1 cellular context compared by ENCODE assay signal in genomic region chr11:31325162-31325561, GRCh38.
TF ChIP-seq lines count a peak whose summit lies in the region.

No MANE protein-coding gene starts in this region.

TF ChIP-seq in IMR-90, 13 proteins besides CTCF, POLR2A, EP300 and RAD21 (continued from another document):
- TF ChIP-seq CEBPB (IDR thresholded peaks at IDR 0.05; ENCODE audit: low read depth, low read length): peak; percentile 74
- no peak for TF ChIP-seq RCOR1 (IDR thresholded peaks at IDR 0.05; ENCODE audit: insufficient replicate concordance, low read length)
- TF ChIP-seq, protein P1, sequence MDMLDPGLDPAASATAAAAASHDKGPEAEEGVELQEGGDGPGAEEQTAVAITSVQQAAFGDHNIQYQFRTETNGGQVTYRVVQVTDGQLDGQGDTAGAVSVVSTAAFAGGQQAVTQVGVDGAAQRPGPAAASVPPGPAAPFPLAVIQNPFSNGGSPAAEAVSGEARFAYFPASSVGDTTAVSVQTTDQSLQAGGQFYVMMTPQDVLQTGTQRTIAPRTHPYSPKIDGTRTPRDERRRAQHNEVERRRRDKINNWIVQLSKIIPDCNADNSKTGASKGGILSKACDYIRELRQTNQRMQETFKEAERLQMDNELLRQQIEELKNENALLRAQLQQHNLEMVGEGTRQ (IDR thresholded peaks at IDR 0.05; ENCODE audit: low read depth, low read length): peak; percentile 59
- TF ChIP-seq FOS (IDR thresholded peaks at IDR 0.05; ENCODE audit: low read depth, low read length): 0 out of 2 replicates have a peak, but pooled peaks have one; percentile 18
- no peak for TF ChIP-seq ELK1 (IDR thresholded peaks at IDR 0.05; ENCODE audit: borderline replicate concordance, low read depth, low read length)
